9 cellular contexts compared by ENCODE assay signal in the genomic region with DNA sequence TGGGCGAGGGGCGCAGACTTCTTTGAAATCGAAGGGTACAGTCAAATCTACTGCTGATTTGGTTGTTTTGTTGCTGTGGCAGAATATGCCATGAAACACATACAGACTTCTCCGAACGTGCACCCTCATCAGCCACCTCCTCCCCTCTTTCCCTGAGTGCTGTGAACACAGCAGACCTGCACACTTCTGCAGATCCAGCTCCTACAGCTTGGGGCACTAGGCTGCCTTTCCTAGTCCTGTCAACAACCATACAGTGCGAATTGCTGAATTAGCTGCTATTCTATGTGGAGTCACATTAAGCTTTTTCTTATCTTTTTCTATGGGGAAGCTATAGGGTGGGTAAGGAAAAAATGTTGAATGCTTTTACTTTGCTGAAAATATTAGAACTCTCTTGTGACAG. TPM values are rescaled to one million over a fixed set of nuclear protein-coding genes. Genes with fewer than 3 reads are reported as not detected.
DNase-seq lines count a peak whose midpoint lies in the region; ATAC-seq and TF ChIP-seq lines count a peak whose summit lies in the region.
"Had no signal": no experiment of that assay in that cellular context is flagged by ENCODE, and none has a peak within 500 bp of the region (broad histone marks: within the 10 kb centered on the region; RNA-seq: fewer than 3 reads in every experiment).

No MANE protein-coding gene starts in this region.

- no TSS peak for BruUV-seq in mammary epithelial cell (replicated peaks; lab: Mats Ljungman, UMichigan)

- intact Hi-C loops in mammary epithelial cell (cut with micrococcal nuclease): loop anchor here (1.0 to 10.0 kb wide), 3 partner anchors 94 to 177 kb away; a partner anchor contains a TSS

- dilution Hi-C loops in mammary epithelial cell (cut with HindIII; ENCODE audit: low sequenced_read_pairs): no loop called here

- H3K27me3 ChIP-seq in BE2C (no peaks in the 10 kb centered on the region), mammary epithelial cell (ENCODE audit: insufficient read depth, low read length) (no peaks in the 10 kb centered on the region)

- CTCF ChIA-PET in mammary epithelial cell (lab: Charles Lee; ENCODE audit: low non-redundant PET): interaction anchor here (0.5 to 0.6 kb wide), 2 partner anchors 93 to 148 kb away, joined by 3 to 4 read pairs; no protein-coding TSS in a partner anchor

- peaks cover 3% of the 10 kb centered on the region for H3K79me2 ChIP-seq in mammary epithelial cell (ENCODE audit: insufficient read depth, low read length)

- no peak overlapping the region for H3K4me2 ChIP-seq in mammary epithelial cell (ENCODE audit: insufficient read depth, low read depth, low read length)

- 60% methylated on average over 6 of the region's 6 CpGs for WGBS in mammary epithelial cell (ENCODE audit: low coverage, missing lambda C conversion rate)

- peaks cover 3% of the 10 kb centered on the region for H4K20me1 ChIP-seq in mammary epithelial cell (ENCODE audit: insufficient read depth, low read length)

- peaks cover 2% of the 10 kb centered on the region for H3K4me1 Mint-ChIP-seq in memory B cell
- H3K4me1 Mint-ChIP-seq: central memory CD8-positive, alpha-beta T cell had no signal

- no peaks in the 10 kb centered on the region for H3K9me3 ChIP-seq in BE2C
- H3K9me3 ChIP-seq in mammary epithelial cell (replicated peaks; ENCODE audit: insufficient read depth, low read length): no peaks in the 10 kb centered on the region

- H3K4me3 Mint-ChIP-seq in memory B cell: no peak overlapping the region
- H3K4me3 Mint-ChIP-seq: central memory CD8-positive, alpha-beta T cell had no signal

- H2AFZ ChIP-seq in mammary epithelial cell (ENCODE audit: low read depth, low read length): no peak overlapping the region

- 0 out of 2 replicates have a peak, but pooled peaks cover 2% of the 10 kb centered on the region for H3K36me3 ChIP-seq in BE2C
- peaks cover 56% of the 10 kb centered on the region for H3K36me3 ChIP-seq in mammary epithelial cell (ENCODE audit: insufficient read depth, low read length)

- no peaks in the 10 kb centered on the region for H3K27me3 Mint-ChIP-seq in memory B cell
- H3K27me3 Mint-ChIP-seq: central memory CD8-positive, alpha-beta T cell had no signal

- DNase-seq in BE2C (no peak), HT-29 (ENCODE audit: low spot score) (peak; percentile 46), mammary epithelial cell (peak; percentile 46), memory B cell (ENCODE audit: low spot score in 2 of 2) (no peak), KG1 (lab: John Stamatoyannopoulos, UW) (no peak)

- no peaks in the 10 kb centered on the region for H3K9me3 Mint-ChIP-seq in memory B cell
- H3K9me3 Mint-ChIP-seq: central memory CD8-positive, alpha-beta T cell had no signal

- H3K4me3 ChIP-seq in BE2C (ENCODE audit: low read depth, low read length): no peak overlapping the region
- H3K4me3 ChIP-seq in mammary epithelial cell (replicated peaks in 1 of 3; ENCODE audit: insufficient read depth in 1 of 3, low read depth in 2 of 3, low read length in 3 of 3): no peak overlapping the region

- H3K27ac Mint-ChIP-seq in memory B cell: no peak overlapping the region

- peak; percentile 52 for TF ChIP-seq CTCF in BE2C (IDR thresholded peaks at IDR 0.05; ENCODE audit: low read depth, low read length)
- peak; percentile 50 to 52 for TF ChIP-seq CTCF in mammary epithelial cell (conservative IDR thresholded peaks at IDR 0.05 in 1 of 2, IDR thresholded peaks at IDR 0.05 in 1 of 2; ENCODE audit: extremely low read depth in 1 of 2, insufficient read depth in 1 of 2, low read depth in 1 of 2, low read length in 2 of 2)

- peaks cover 29% of the 10 kb centered on the region for H3K36me3 Mint-ChIP-seq in memory B cell

- H3K27ac ChIP-seq in mammary epithelial cell (ENCODE audit: insufficient read depth, low read depth, low read length): no peak overlapping the region

- ATAC-seq in memory B cell (ENCODE audit: low read depth) (peak; percentile 49), GM21737 (IDR thresholded peaks at IDR 0.05; ENCODE audit: unreplicated experiment) (no peak), HG02610 (IDR thresholded peaks at IDR 0.05; ENCODE audit: unreplicated experiment) (no peak), HG02763 (IDR thresholded peaks at IDR 0.05; ENCODE audit: unreplicated experiment) (no peak)

- in situ Hi-C loops in mammary epithelial cell (cut with MboI; ENCODE audit: low sequenced_read_pairs in 2 of 2): no loop called here

- H3K9ac ChIP-seq in mammary epithelial cell (ENCODE audit: insufficient read depth, low read length): no peak overlapping the region

- no peaks in the 10 kb centered on the region for H3K4me1 ChIP-seq in BE2C
- H3K4me1 ChIP-seq in mammary epithelial cell (ENCODE audit: insufficient read depth, low read length): no peaks in the 10 kb centered on the region

RNA-seq across cellular contexts. Expression of a gene that starts 57.5 kb away (rescaled TPM):
- not detected for polyA plus RNA-seq in BE2C (2012; ENCODE audit: insufficient read depth, insufficient read length, low read depth)
- 40.0 and 45.0 TPM in 2 replicates for total RNA-seq in HT-29 (2014; rRNA removed; shearing (Covaris generic))
- total RNA-seq in mammary epithelial cell: 1,000 to 10,000 TPM; 1,287 to 2,380 TPM
- 2,244 TPM for polyA plus RNA-seq in mammary epithelial cell
- 1,040 TPM for polyA minus RNA-seq in mammary epithelial cell

Comparison
In these comparisons a context has a peak if more than half of its experiments do, and no peak if none do; other contexts are left out.
1. DNase-seq: peak in HT-29 (single experiment) and mammary epithelial cell (single experiment); none in BE2C (single experiment), memory B cell (0 of 2) and KG1 (single experiment).
2. RNA of a gene that starts 57.5 kb away (total RNA-seq): 1,287 to 2,380 TPM in mammary epithelial cell; 40.0 to 45.0 TPM in HT-29; every median in the first group is over 10 times any median in the second.